8 cellular contexts compared by ENCODE assay signal in the genomic region with DNA sequence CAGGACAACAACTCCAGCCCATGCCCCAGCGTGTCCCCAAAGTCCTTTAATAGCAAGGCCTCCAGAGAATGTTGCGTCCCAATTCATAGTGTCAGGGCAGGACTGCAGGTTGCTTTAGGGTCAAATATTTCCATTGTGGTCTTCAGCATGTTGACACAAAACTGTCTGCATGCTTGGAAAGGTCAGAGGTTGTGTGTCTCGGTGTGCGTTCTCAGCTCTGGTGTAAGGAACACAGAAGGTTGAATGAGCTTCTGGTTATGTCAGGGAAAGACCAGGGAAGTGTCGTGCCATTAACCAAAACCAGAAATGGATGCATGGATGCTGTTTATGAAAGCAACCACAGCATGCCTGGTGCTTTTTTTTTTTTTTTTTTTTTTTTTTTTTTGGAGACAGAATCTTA. TPM values are rescaled to one million over a fixed set of nuclear protein-coding genes. Genes with fewer than 3 reads are reported as not detected.
DNase-seq lines count a peak whose midpoint lies in the region; ATAC-seq, FAIRE-seq and TF ChIP-seq lines count a peak whose summit lies in the region.
"Not testable (repeated sequence)": the region's sequence is repeated elsewhere in the genome, so short reads cannot be mapped to it uniquely, and the experiment has no call there.

No MANE protein-coding gene starts in this region.

- not testable (repeated sequence) for H3K9me3 ChIP-seq in K562 (replicated peaks; ENCODE audit: control insufficient read depth, insufficient read depth, low read depth, low read length); fibroblast of lung (ENCODE audit: control insufficient read depth, insufficient read depth, low read depth, low read length); mesenchymal stem cell (ENCODE audit: control insufficient read depth, low read length); psoas muscle; vagina

- not testable (repeated sequence) for TF ChIP-seq CTCF in K562 (IDR thresholded peaks at IDR 0.05 in 2 of 3, conservative IDR thresholded peaks at IDR 0.05 in 1 of 3; ENCODE audit: insufficient read depth in 2 of 3, low read depth in 1 of 3, low read length in 3 of 3); fibroblast of lung (conservative IDR thresholded peaks at IDR 0.05 in 1 of 2, IDR thresholded peaks at IDR 0.05 in 1 of 2; ENCODE audit: low read depth in 1 of 2, low read length in 2 of 2); psoas muscle (IDR thresholded peaks at IDR 0.05); vagina (IDR thresholded peaks at IDR 0.05)

- H3K4me1 ChIP-seq in K562 (replicated peaks in 1 of 2; ENCODE audit: control insufficient read depth in 2 of 2, insufficient read depth in 2 of 2, low read length in 2 of 2), result peaks cover 18 to 44% of the 10 kb centered on the region in 2 experiments
- not testable (repeated sequence) for H3K4me1 ChIP-seq in fibroblast of lung (ENCODE audit: control insufficient read depth, extremely low read depth, insufficient read depth, low read length)
- H3K4me1 ChIP-seq in mesenchymal stem cell (ENCODE audit: control insufficient read depth, insufficient read depth, low read depth, low read length), result peaks cover 12% of the 10 kb centered on the region
- peaks cover 36% of the 10 kb centered on the region for H3K4me1 ChIP-seq in psoas muscle
- peaks cover 44% of the 10 kb centered on the region for H3K4me1 ChIP-seq in vagina

- not testable (repeated sequence) for H3K9ac ChIP-seq in K562 (ENCODE audit: insufficient read depth in 1 of 2, low read depth in 2 of 2, low read length in 2 of 2); fibroblast of lung (ENCODE audit: insufficient read depth, low read length); mesenchymal stem cell (ENCODE audit: low read length)

- peak overlapping the region; percentile 23 for H4K8ac ChIP-seq in mesenchymal stem cell (ENCODE audit: low read length)

- H3K18ac ChIP-seq in mesenchymal stem cell (ENCODE audit: low read depth in 1 of 2, low read length in 2 of 2), result peak overlapping the region in 1 of 2 experiments; percentile 57

- CTCF ChIA-PET in K562 (lab: Yijun Ruan, JAX; ENCODE audit: low intra/inter-chr PET ratio), result not testable (repeated sequence)

- H3K23ac ChIP-seq in mesenchymal stem cell (ENCODE audit: low read length in 2 of 2), result not testable (repeated sequence)

- H3K9me1 ChIP-seq in K562 (ENCODE audit: control insufficient read depth, insufficient read depth, low read length), result not testable (repeated sequence)

- H3K27me3 ChIP-seq in K562 (ENCODE audit: control insufficient read depth in 2 of 2, insufficient read depth in 2 of 2, low read length in 2 of 2); fibroblast of lung (ENCODE audit: control insufficient read depth, insufficient read depth, low read length); psoas muscle (ENCODE audit: insufficient read depth in 3 of 3, low read length in 2 of 3); vagina: not testable (repeated sequence)
- H3K27me3 ChIP-seq in mesenchymal stem cell (ENCODE audit: control insufficient read depth in 1 of 2, insufficient read depth in 1 of 2, low read length in 2 of 2), result peaks cover 0 to 27% of the 10 kb centered on the region in 2 experiments

- not testable (repeated sequence) for ATAC-seq in K562
- ATAC-seq in left ventricle myocardium superior (peak; percentile 7), psoas muscle (peak in 1 of 4 donors; percentile 18)

- TF ChIP-seq EP300 in K562 (IDR thresholded peaks at IDR 0.05; ENCODE audit: low read length), result not testable (repeated sequence)

- peak overlapping the region in 1 of 2 experiments; percentile 31 for H2BK12ac ChIP-seq in mesenchymal stem cell (ENCODE audit: low read length in 2 of 2)

- not testable (repeated sequence) for H3K4me3 ChIP-seq in K562; fibroblast of lung (replicated peaks in 1 of 4; ENCODE audit: control extremely low read depth in 1 of 4, insufficient read depth in 1 of 4, low read depth in 3 of 4, low read length in 4 of 4); mesenchymal stem cell (ENCODE audit: insufficient read depth in 1 of 2, low read depth in 1 of 2, low read length in 2 of 2); psoas muscle; vagina

- not testable (repeated sequence) for H3K79me2 ChIP-seq in K562 (ENCODE audit: control insufficient read depth, insufficient read depth, low read length); fibroblast of lung (ENCODE audit: control insufficient read depth, insufficient read depth, low read length)

- not testable (repeated sequence) for H2BK15ac ChIP-seq in mesenchymal stem cell (ENCODE audit: low read depth, poor library complexity, severe bottlenecking)

- intact Hi-C loops in K562 (cut with micrococcal nuclease); left ventricle myocardium superior (cut with micrococcal nuclease); psoas muscle (cut with DNase I); vagina (cut with DNase I): not testable (repeated sequence)

- not testable (repeated sequence) for H3K14ac ChIP-seq in mesenchymal stem cell (ENCODE audit: low read length in 2 of 2)

- H2BK5ac ChIP-seq in mesenchymal stem cell (ENCODE audit: low read depth, low read length, poor library complexity, severe bottlenecking), result not testable (repeated sequence)

- POLR2A ChIA-PET in K562 (lab: Yijun Ruan, JAX), result not testable (repeated sequence)

- peak; percentile 26 for FAIRE-seq in K562 (lab: Jason Lieb, UNC)

- not testable (repeated sequence) for H3K27ac ChIP-seq in K562 (ENCODE audit: extremely low read depth, low read depth, low read length); fibroblast of lung (ENCODE audit: insufficient read depth, low read length); mesenchymal stem cell (ENCODE audit: low read length, poor library complexity, severe bottlenecking)
- H3K27ac ChIP-seq in psoas muscle (peak overlapping the region; percentile 87), vagina (peak overlapping the region; percentile 65)

- H3K36me3 ChIP-seq in K562 (ENCODE audit: control insufficient read depth, insufficient read depth, low read length); fibroblast of lung (ENCODE audit: control insufficient read depth, insufficient read depth, low read length); mesenchymal stem cell (ENCODE audit: control insufficient read depth in 1 of 2, insufficient read depth in 2 of 2, low read depth in 1 of 2, low read length in 2 of 2); psoas muscle (ENCODE audit: insufficient read depth in 1 of 2, low read depth in 1 of 2); vagina: not testable (repeated sequence)

- H3K79me1 ChIP-seq in mesenchymal stem cell (replicated peaks; ENCODE audit: low read length, poor library complexity, severe bottlenecking), result peaks cover 19% of the 10 kb centered on the region

- H3K4me2 ChIP-seq in K562 (ENCODE audit: insufficient read depth, low read length); fibroblast of lung (ENCODE audit: extremely low read depth, insufficient read depth, low read length); mesenchymal stem cell (ENCODE audit: low read length, poor library complexity, severe bottlenecking): not testable (repeated sequence)

- in situ Hi-C loops in K562 (cut with MboI), result not testable (repeated sequence)

- H2AK5ac ChIP-seq in mesenchymal stem cell (ENCODE audit: low read length, severe bottlenecking), result not testable (repeated sequence)

- not testable (repeated sequence) for TF ChIP-seq POLR2A in K562 (conservative IDR thresholded peaks at IDR 0.05); vagina (IDR thresholded peaks at IDR 0.05)

- H4K91ac ChIP-seq in mesenchymal stem cell (ENCODE audit: low read length), result not testable (repeated sequence)

- not testable (repeated sequence) for BruUV-seq in K562 (replicated peaks; lab: Mats Ljungman, UMichigan)

- H4K20me1 ChIP-seq in K562 (replicated peaks; ENCODE audit: control insufficient read depth, insufficient read depth, low read length); fibroblast of lung (ENCODE audit: control insufficient read depth, extremely low read depth, insufficient read depth, low read length): not testable (repeated sequence)

- not testable (repeated sequence) for H3K4ac ChIP-seq in mesenchymal stem cell (ENCODE audit: low read depth in 1 of 2, low read length in 2 of 2)

- 63% methylated on average over 5 of the region's 5 CpGs for WGBS in K562 (ENCODE audit: insufficient coverage, low coverage, missing lambda C conversion rate)
- 44% methylated on average over 4 of the region's 5 CpGs for WGBS in mesenchymal stem cell
- WGBS in psoas muscle, 3 donors, result 26 to 38% (median 30%) methylated on average over 5 of the region's 5 CpGs

- TF ChIP-seq RAD21 in K562 (CRISPR knock-in tag; conservative IDR thresholded peaks at IDR 0.05 in 1 of 2, IDR thresholded peaks at IDR 0.05 in 1 of 2), result not testable (repeated sequence)

- H2AFZ ChIP-seq in K562 (ENCODE audit: low read depth, low read length); fibroblast of lung (ENCODE audit: low read length); mesenchymal stem cell (ENCODE audit: low read depth, low read length): not testable (repeated sequence)

- not testable (repeated sequence) for H2BK120ac ChIP-seq in mesenchymal stem cell (ENCODE audit: low read depth, low read length)

- peak; percentile 71 for DNase-seq in H4 (ENCODE audit: low spot score)
- peak; percentile 33 for DNase-seq in NCI-H2171 treated with DMSO at 0.1 percent for 48 hours (lab: John Stamatoyannopoulos, UW)
- DNase-seq in K562 (ENCODE audit: extremely low read depth in 1 of 4, low spot score in 3 of 4); left ventricle myocardium superior; psoas muscle; vagina (ENCODE audit: extremely low spot score in 2 of 2): not testable (repeated sequence)
- peak; percentile 7 to 17 for DNase-seq in fibroblast of lung (ENCODE audit: low read depth in 2 of 2)
- DNase-seq in mesenchymal stem cell, result peak; percentile 83

RNA-seq across cellular contexts. Expression of a gene that starts 31.9 kb away (rescaled TPM):
- total RNA-seq in H4 (2014; rRNA removed; shearing (Covaris generic)), result 8.2 and 9.2 TPM in 2 replicates
- total RNA-seq in K562 (2011; cell fraction: chromatin; rRNA removed; ENCODE audit: low replicate concordance), result 3.9 and 9.8 TPM in 2 replicates
- 6.5 and 7.2 TPM in 2 replicates for total RNA-seq in K562 (2011; cell fraction: nucleolus; rRNA removed)
- 5.3 TPM in 2 replicates for total RNA-seq in K562 (2011; cell fraction: nucleoplasm; rRNA removed)
- total RNA-seq in K562 (2014; rRNA removed), result 4.4 and 5.1 TPM in 2 replicates
- 1.8 and 2.1 TPM in 2 replicates for total RNA-seq in K562 (2014; rRNA removed; fragmentation: Illumina TruSeq; extraction: Trizol)
- total RNA-seq in K562 (2015; rRNA removed; fragmentation: Illumina TruSeq; extraction: Trizol), result 3.8 and 4.0 TPM in 2 replicates
- 13.4 and 13.9 TPM in 2 replicates for total RNA-seq in K562 (2021)
- polyA plus RNA-seq in K562 (2011; rRNA removed), result 1.5 and 2.6 TPM in 2 replicates
- 2.0 and 6.4 TPM in 2 replicates for polyA plus RNA-seq in K562 (2011; cell fraction: cytosol; rRNA removed)
- polyA plus RNA-seq in K562 (2011; cell fraction: nucleus; rRNA removed), result 1.7 and 3.6 TPM in 2 replicates
- 2.9 and 3.9 TPM in 2 replicates for polyA plus RNA-seq in K562 (2012)
- 2.3 and 2.7 TPM in 2 replicates for polyA plus RNA-seq in K562 (2014; fragmentation: Illumina TruSeq; extraction: Trizol)
- under 1 TPM in 1 of 2 experiments, not detected in 1; 0.17 TPM for polyA plus RNA-seq in K562 (2014; fragmentation: Nextera tagmentation; extraction: Ambion mirVana)
- 3.7 and 5.1 TPM in 2 replicates for polyA plus RNA-seq in K562 (2014; rRNA removed)
- 2.7 and 8.3 TPM in 2 replicates for polyA minus RNA-seq in K562 (2011; rRNA and poly(A)+ RNA removed)
- polyA minus RNA-seq in K562 (2011; cell fraction: cytosol; rRNA and poly(A)+ RNA removed), result 7.7 and 11.6 TPM in 2 replicates
- polyA minus RNA-seq in K562 (2011; cell fraction: nucleus; rRNA and poly(A)+ RNA removed), result 1.9 and 2.0 TPM in 2 replicates
- total RNA-seq in fibroblast of lung, result 10.3 and 10.9 TPM in 2 replicates
- 9.0 and 10.2 TPM in 2 replicates for polyA plus RNA-seq in fibroblast of lung
- polyA plus RNA-seq in fibroblast of lung (2012), result 6.3 and 8.0 TPM in 2 replicates
- 95.3 and 248 TPM in 2 replicates for polyA minus RNA-seq in fibroblast of lung (ENCODE audit: low replicate concordance)
- 29.0 TPM for total RNA-seq in left ventricle myocardium superior
- 5.7 TPM for polyA plus RNA-seq in mesenchymal stem cell (2013, experiment 1 of 2)
- polyA plus RNA-seq in mesenchymal stem cell (2013, experiment 2 of 2), result 4.8 TPM
- total RNA-seq in psoas muscle, result 100 to 1,000 TPM; 131 to 255 (median 160) TPM
- polyA plus RNA-seq in psoas muscle, result 100 to 1,000 TPM in 1 of 3 donors, 10 to 100 TPM in 1, 1 to 10 TPM in 1; 2.9 to 100 (median 19.7) TPM
- 40.0 TPM for total RNA-seq in vagina
